In genomic region chr6:36805917-36806316, GRCh38 we compare ENCODE assay signal across 22 cellular contexts. TPM values are rescaled to one million over a fixed set of nuclear protein-coding genes. Genes with fewer than 3 reads are reported as not detected.
DNase-seq lines count a peak whose midpoint lies in the region; ATAC-seq and TF ChIP-seq lines count a peak whose summit lies in the region.
"Had no signal": no experiment of that assay in that cellular context is flagged by ENCODE, and none has a peak within 500 bp of the region (broad histone marks: within the 10 kb centered on the region; RNA-seq: fewer than 3 reads in every experiment).

No MANE protein-coding gene starts in this region.

- H3K9me3 ChIP-seq in BE2C (no peaks in the 10 kb centered on the region), HCT116 (ENCODE audit: control insufficient read depth in 1 of 2, insufficient read depth in 1 of 2, low read depth in 1 of 2, low read length in 2 of 2) (no peaks in the 10 kb centered on the region), neural cell (ENCODE audit: low read length) (no peaks in the 10 kb centered on the region), Karpas-422 (ENCODE audit: low read length) (no peaks in the 10 kb centered on the region)

- POLR2A ChIA-PET in HCT116 (lab: Charles Lee) = no interaction called here

- H4K20me1 ChIP-seq in HCT116 (ENCODE audit: insufficient read depth) (no peaks in the 10 kb centered on the region), neural cell (ENCODE audit: insufficient read depth) (no peaks in the 10 kb centered on the region), Karpas-422 (ENCODE audit: insufficient read depth, low read depth, low read length) (no peaks in the 10 kb centered on the region)

- H3K79me2 ChIP-seq in HCT116 (ENCODE audit: insufficient read depth, low read length) (no peaks in the 10 kb centered on the region), neural cell (replicated peaks; ENCODE audit: insufficient read depth, low read length) (no peaks in the 10 kb centered on the region), Karpas-422 (ENCODE audit: low read length) (no peaks in the 10 kb centered on the region)

- no peak for TF ChIP-seq EP300 in neural cell (conservative IDR thresholded peaks at IDR 0.05; ENCODE audit: poor library complexity, severe bottlenecking)

- H3K27ac ChIP-seq in HCT116 (ENCODE audit: low read depth, low read length) = no peak overlapping the region
- peak overlapping the region; percentile 88 for H3K27ac ChIP-seq in neural cell (ENCODE audit: low read length)
- H3K27ac ChIP-seq in Karpas-422 (ENCODE audit: low read length) = no peak overlapping the region
- H3K27ac ChIP-seq: RWPE1 had no signal

- CTCF ChIA-PET in HCT116 (lab: Charles Lee) = no interaction called here

- H3K9ac ChIP-seq in HCT116 (ENCODE audit: low read length) (no peak overlapping the region), neural cell (ENCODE audit: low read length) (peak overlapping the region; percentile 57), Karpas-422 (ENCODE audit: low read length) (no peak overlapping the region)

- RAD21 ChIA-PET in HCT116 (lab: Charles Lee; ENCODE audit: low non-redundant PET in 1 of 2, low total read pairs in 2 of 2, uncharacterized antibody in 2 of 2, unreplicated experiment in 2 of 2) = no interaction called here

- peaks cover 0 to 3% (median 0%) of the 10 kb centered on the region in 5 experiments for H3K9me3 Mint-ChIP-seq in brain
- H3K9me3 Mint-ChIP-seq: HFFc6 had no signal

- no peak overlapping the region for H3K4me3 ChIP-seq in BE2C (ENCODE audit: low read depth, low read length)
- no peak overlapping the region for H3K4me3 ChIP-seq in HCT116 (replicated peaks in 1 of 2; ENCODE audit: low read depth in 1 of 2, low read length in 2 of 2)
- peak overlapping the region; percentile 53 for H3K4me3 ChIP-seq in neural cell (ENCODE audit: low read length)
- H3K4me3 ChIP-seq in Karpas-422 (ENCODE audit: low read length) = no peak overlapping the region

- no peaks in the 10 kb centered on the region for H3K36me3 Mint-ChIP-seq in brain
- H3K36me3 Mint-ChIP-seq: CD4-positive, CD25-positive, alpha-beta regulatory T cell had no signal

- H3K27me3 ChIP-seq in BE2C (no peaks in the 10 kb centered on the region; the same call in 1 of the 2 replicates), HCT116 (ENCODE audit: insufficient read depth, low read length) (peaks cover 10% of the 10 kb centered on the region; the same call in 1 of the 2 replicates), neural cell (ENCODE audit: insufficient read depth, low read depth, low read length) (no peaks in the 10 kb centered on the region), Karpas-422 (ENCODE audit: low read length) (no peaks in the 10 kb centered on the region)

- TF ChIP-seq RAD21 in HCT116 (IDR thresholded peaks at IDR 0.05; ENCODE audit: low read depth) (no peak), neural cell (conservative IDR thresholded peaks at IDR 0.05) (no peak)

- H3K27me3 Mint-ChIP-seq in brain = peaks cover 3% of the 10 kb centered on the region

- H3K36me3 ChIP-seq in BE2C = no peaks in the 10 kb centered on the region
- H3K36me3 ChIP-seq in HCT116 (ENCODE audit: control insufficient read depth in 1 of 2, insufficient read depth in 2 of 2, low read length in 2 of 2) = no peaks in the 10 kb centered on the region
- H3K36me3 ChIP-seq in neural cell (ENCODE audit: insufficient read depth, low read length) = no peaks in the 10 kb centered on the region
- no peaks in the 10 kb centered on the region for H3K36me3 ChIP-seq in Karpas-422 (ENCODE audit: insufficient read depth, low read length)

- H3K9me2 ChIP-seq in HCT116 (ENCODE audit: insufficient read depth) (no peaks in the 10 kb centered on the region), neural cell (ENCODE audit: insufficient read depth, low read length) (no peaks in the 10 kb centered on the region), Karpas-422 (replicated peaks; ENCODE audit: insufficient read depth, low read length) (no peaks in the 10 kb centered on the region)

- no TSS peak for BruUV-seq in HCT116 (replicated peaks; lab: Mats Ljungman, UMichigan)

- TF ChIP-seq POLR2A in HCT116 (IDR thresholded peaks at IDR 0.05; ENCODE audit: borderline replicate concordance, extremely low read depth, insufficient read depth, insufficient read length) = no peak

- peaks cover 64% of the 10 kb centered on the region for H3K4me1 Mint-ChIP-seq in brain
- H3K4me1 Mint-ChIP-seq: B cell; CD4-positive, CD25-positive, alpha-beta regulatory T cell had no signal

- H3F3A ChIP-seq in neural cell (ENCODE audit: insufficient read depth, low read length, poor library complexity, severe bottlenecking) = no peaks in the 10 kb centered on the region

- H2AFZ ChIP-seq in HCT116 (ENCODE audit: low read depth, low read length, poor library complexity, severe bottlenecking) (no peak overlapping the region), neural cell (ENCODE audit: low read depth, low read length) (no peak overlapping the region), Karpas-422 (ENCODE audit: low read length) (no peak overlapping the region)

- no peak overlapping the region for H3K4me3 Mint-ChIP-seq in brain
- H3K4me3 Mint-ChIP-seq: B cell; CD4-positive, CD25-positive, alpha-beta regulatory T cell; HFFc6 had no signal

- ATAC-seq in HCT116 = 0 out of 2 replicates have a peak, but pooled peaks have one; percentile 21
- ATAC-seq: PC-3 had no signal

- H3K27ac Mint-ChIP-seq in brain = peak overlapping the region in 3 of 5 experiments; percentile 86 to 92 (median 87)
- H3K27ac Mint-ChIP-seq: B cell; CD4-positive, CD25-positive, alpha-beta regulatory T cell; HFFc6 had no signal

- peaks cover 4% of the 10 kb centered on the region for H3K4me1 ChIP-seq in BE2C
- H3K4me1 ChIP-seq in HCT116 (ENCODE audit: control insufficient read depth in 1 of 2, insufficient read depth in 2 of 2, low read length in 2 of 2) = no peaks in the 10 kb centered on the region
- no peaks in the 10 kb centered on the region for H3K4me1 ChIP-seq in Karpas-422 (ENCODE audit: low read length)

- intact Hi-C loops in HCT116 (cut with micrococcal nuclease) = no loop called here

- H3K4me2 ChIP-seq in HCT116 (ENCODE audit: low read length) (no peak overlapping the region), neural cell (ENCODE audit: low read length) (no peak overlapping the region), Karpas-422 (ENCODE audit: low read depth, low read length, poor library complexity, severe bottlenecking) (no peak overlapping the region)

- DNase-seq in BE2C (no peak), HCT116 (ENCODE audit: low read depth, low spot score) (no peak), SW 1271 (lab: John Stamatoyannopoulos, UW) (no peak), ecto neural progenitor cell (ENCODE audit: low spot score) (no peak), Karpas-422 (no peak)
- DNase-seq: CD4-positive, CD25-positive, alpha-beta regulatory T cell; DMS153; GF-D8; HFFc6; KG1; MV-4-11; NCI-H1417; NCI-H187; NCI-H2107; NCI-H510A treated with DMSO at 0.1 percent for 48 hours; NCI-H774; PC-3 had no signal

- TF ChIP-seq CTCF in BE2C (IDR thresholded peaks at IDR 0.05; ENCODE audit: low read depth, low read length) (0 out of 2 replicates have a peak, but pooled peaks have one; percentile 2), HCT116 (IDR thresholded peaks at IDR 0.05 in 2 of 3, conservative IDR thresholded peaks at IDR 0.05 in 1 of 3; ENCODE audit: borderline replicate concordance in 1 of 3, insufficient read depth in 1 of 3, low read depth in 2 of 3, low read length in 2 of 3) (no peak), brain (conservative IDR thresholded peaks at IDR 0.05) (no peak), neural cell (IDR thresholded peaks at IDR 0.05; ENCODE audit: poor library complexity, severe bottlenecking) (no peak)

TF ChIP-seq in HCT116, 20 proteins besides CTCF, POLR2A, EP300 and RAD21:
- TF ChIP-seq SRF (IDR thresholded peaks at IDR 0.05; ENCODE audit: low read depth) (no peak), TCF7L2 (IDR thresholded peaks at IDR 0.05; ENCODE audit: borderline replicate concordance, extremely low read depth, insufficient read depth, insufficient read length) (no peak), ZFX (IDR thresholded peaks at IDR 0.05) (no peak), EGR1 (IDR thresholded peaks at IDR 0.05; ENCODE audit: low read depth) (no peak)

TF ChIP-seq in neural cell, 6 proteins besides CTCF, POLR2A, EP300 and RAD21 (continues in another document):
- TF ChIP-seq POLR2AphosphoS5 (IDR thresholded peaks at IDR 0.05) (no peak), TAF1 (IDR thresholded peaks at IDR 0.05; ENCODE audit: low read depth) (no peak), REST (IDR thresholded peaks at IDR 0.05; ENCODE audit: borderline replicate concordance) (no peak), EZH2 (IDR thresholded peaks at IDR 0.05; ENCODE audit: borderline replicate concordance, insufficient read depth, low read length, poor library complexity, severe bottlenecking) (no peak), SMC3 (conservative IDR thresholded peaks at IDR 0.05; ENCODE audit: poor library complexity) (no peak)

RNA-seq across cellular contexts. Expression of gene CPNE5, which starts 33.3 kb away (rescaled TPM):
- not detected for polyA plus RNA-seq in BE2C (2012; ENCODE audit: insufficient read depth, insufficient read length, low read depth)
- not detected for total RNA-seq in HCT116 (2021; ENCODE audit: unreplicated experiment)
- polyA plus RNA-seq in HCT116 (2012) = 0.33 and 0.45 TPM in 2 replicates
- polyA plus RNA-seq in brain (ENCODE audit: insufficient read depth, low read depth, low replicate concordance) (22.9 TPM), neural cell (8.7 and 9.5 TPM in 2 replicates)
- polyA minus RNA-seq in neural cell = 9.3 and 11.5 TPM in 2 replicates
- total RNA-seq in Karpas-422 (2014; rRNA removed; shearing (Covaris generic); ENCODE audit: low replicate concordance) = 0.63 and 2.4 TPM in 2 replicates
- total RNA-seq: A172, PC-3 had no signal
